Comparison of ENCODE assay signal across 1 cellular context in genomic region chr3:173381936-173382335, GRCh38. TPM values are rescaled to one million over a fixed set of nuclear protein-coding genes. Genes with fewer than 3 reads are reported as not detected.
"Had no signal": no experiment of that assay in that cellular context is flagged by ENCODE, and none has a peak within 500 bp of the region (broad histone marks: within the 10 kb centered on the region; RNA-seq: fewer than 3 reads in every experiment).

No MANE protein-coding gene starts in this region.

RNA-seq across cellular contexts. Expression of gene NLGN1, which starts 15.6 kb away (rescaled TPM):
- total RNA-seq: GM12878 had no signal
- polyA plus RNA-seq: GM12878 had no signal
